19 cellular contexts compared by ENCODE assay signal in genomic region chr17:7327501-7327900, GRCh38. TPM values are rescaled to one million over a fixed set of nuclear protein-coding genes. Genes with fewer than 3 reads are reported as not detected.
A peak's percentile ranks its signal among the peaks of the same experiment; 100 is the strongest.
DNase-seq lines count a peak whose midpoint lies in the region; ATAC-seq and TF ChIP-seq lines count a peak whose summit lies in the region.
"Had no signal": no experiment of that assay in that cellular context is flagged by ENCODE, and none has a peak within 500 bp of the region (broad histone marks: within the 10 kb centered on the region; RNA-seq: fewer than 3 reads in every experiment).

No MANE protein-coding gene starts in this region.

- intact Hi-C loops in OCI-LY7 (cut with micrococcal nuclease; ENCODE audit: unreplicated experiment) (no loop called here), psoas muscle (cut with DNase I) (no loop called here)
- intact Hi-C loops in dendritic cell treated with granulocyte-macrophage colony-stimulating factor and Interleukin-4, amounts not matched to agents 40 ng/mL and 50 ng/mL, for 4 days (cut with micrococcal nuclease): no loop called here

- no peaks in the 10 kb centered on the region for H4K20me1 ChIP-seq in OCI-LY7 (ENCODE audit: insufficient read depth, low read length)

- H3K9me2 ChIP-seq in OCI-LY7 (ENCODE audit: insufficient read depth, low read length): no peaks in the 10 kb centered on the region

- peaks cover 10% of the 10 kb centered on the region for H3K36me3 Mint-ChIP-seq in activated CD8-positive, alpha-beta memory T cell treated with anti-CD3 and anti-CD28 coated beads, Interleukin-2, amount 10 ng/mL, durations not matched to agents 7 days and 5 days
- peaks cover 62% of the 10 kb centered on the region for H3K36me3 Mint-ChIP-seq in dendritic cell treated with granulocyte-macrophage colony-stimulating factor and Interleukin-4, amounts not matched to agents 40 ng/mL and 50 ng/mL, for 4 days (ENCODE audit: low read depth)

- no peaks in the 10 kb centered on the region for H3K27me3 ChIP-seq in psoas muscle (ENCODE audit: insufficient read depth in 3 of 3, low read length in 2 of 3)
- H3K27me3 ChIP-seq: brain microvascular endothelial cell, left lung, sigmoid colon had no signal

- 78 to 95% (median 80%) methylated on average over 13 to 17 of the region's 17 CpGs for WGBS in psoas muscle, 3 donors

- no peak for ATAC-seq in activated CD8-positive, alpha-beta memory T cell treated with anti-CD3 and anti-CD28 coated beads, Interleukin-2, amount 10 ng/mL, durations not matched to agents 7 days and 5 days
- ATAC-seq in psoas muscle: no peak
- no peak for ATAC-seq in GM21786 (IDR thresholded peaks at IDR 0.05; ENCODE audit: unreplicated experiment)
- ATAC-seq: left lung; naive thymus-derived CD8-positive, alpha-beta T cell had no signal

- no TSS peak for BruUV-seq in OCI-LY7 (replicated peaks; lab: Mats Ljungman, UMichigan)

- H3K4me1 ChIP-seq in OCI-LY7 (ENCODE audit: insufficient read depth, low read length, poor library complexity, severe bottlenecking) (peaks cover 37% of the 10 kb centered on the region), psoas muscle (peaks cover 12% of the 10 kb centered on the region)

- POLR2A ChIA-PET in OCI-LY7 (lab: Charles Lee): interaction anchor here (1.3 kb wide), 1 partner anchor 10 kb away, joined by 3 read pairs; no protein-coding TSS in a partner anchor

- H3K79me2 ChIP-seq in OCI-LY7 (ENCODE audit: insufficient read depth, low read depth, low read length): peaks cover 19% of the 10 kb centered on the region; the same call in 1 of the 2 replicates

- no peak overlapping the region for H3K27ac Mint-ChIP-seq in activated CD8-positive, alpha-beta memory T cell treated with anti-CD3 and anti-CD28 coated beads, Interleukin-2, amount 10 ng/mL, durations not matched to agents 7 days and 5 days
- H3K27ac Mint-ChIP-seq in dendritic cell treated with granulocyte-macrophage colony-stimulating factor and Interleukin-4, amounts not matched to agents 40 ng/mL and 50 ng/mL, for 4 days: peak overlapping the region; percentile 98

- peak overlapping the region; percentile 95 for H3K4me2 ChIP-seq in OCI-LY7 (ENCODE audit: low read length)

- H3K9me3 ChIP-seq in OCI-LY7 (ENCODE audit: low read length): no peaks in the 10 kb centered on the region
- no peaks in the 10 kb centered on the region for H3K9me3 ChIP-seq in psoas muscle
- H3K9me3 ChIP-seq: left lung, sigmoid colon had no signal

- CTCF ChIA-PET in activated CD8-positive, alpha-beta memory T cell treated with anti-CD3 and anti-CD28 coated beads, Interleukin-2, amount 10 ng/mL, durations not matched to agents 7 days and 5 days (lab: Charles Lee): interaction anchor here (0.7 to 2.6 kb wide), 3 partner anchors 9 to 22 kb away, joined by 3 to 10 read pairs (median 5); no protein-coding TSS in a partner anchor
- CTCF ChIA-PET in OCI-LY7 (lab: Charles Lee; ENCODE audit: unreplicated experiment): no interaction called here

- no peaks in the 10 kb centered on the region for H3K9me3 Mint-ChIP-seq in activated CD8-positive, alpha-beta memory T cell treated with anti-CD3 and anti-CD28 coated beads, Interleukin-2, amount 10 ng/mL, durations not matched to agents 7 days and 5 days (ENCODE audit: low read depth)
- H3K9me3 Mint-ChIP-seq in dendritic cell treated with granulocyte-macrophage colony-stimulating factor and Interleukin-4, amounts not matched to agents 40 ng/mL and 50 ng/mL, for 4 days: no peaks in the 10 kb centered on the region
- H3K9me3 Mint-ChIP-seq: naive thymus-derived CD8-positive, alpha-beta T cell had no signal

- H2AFZ ChIP-seq in OCI-LY7 (ENCODE audit: low read length): no peak overlapping the region

- H3K4me3 ChIP-seq in OCI-LY7 (ENCODE audit: low read depth, low read length, poor library complexity, severe bottlenecking) (peak overlapping the region; percentile 82), psoas muscle (peak overlapping the region; percentile 95)
- H3K4me3 ChIP-seq: sigmoid colon had no signal

- TF ChIP-seq CTCF in OCI-LY7 (conservative IDR thresholded peaks at IDR 0.05; ENCODE audit: low read length): no peak
- no peak for TF ChIP-seq CTCF in psoas muscle (IDR thresholded peaks at IDR 0.05)

- no peak overlapping the region for H3K4me3 Mint-ChIP-seq in activated CD8-positive, alpha-beta memory T cell treated with anti-CD3 and anti-CD28 coated beads, Interleukin-2, amount 10 ng/mL, durations not matched to agents 7 days and 5 days
- H3K4me3 Mint-ChIP-seq in dendritic cell treated with granulocyte-macrophage colony-stimulating factor and Interleukin-4, amounts not matched to agents 40 ng/mL and 50 ng/mL, for 4 days: no peak overlapping the region

- peaks cover 31% of the 10 kb centered on the region for H3K4me1 Mint-ChIP-seq in activated CD8-positive, alpha-beta memory T cell treated with anti-CD3 and anti-CD28 coated beads, Interleukin-2, amount 10 ng/mL, durations not matched to agents 7 days and 5 days
- peaks cover 49% of the 10 kb centered on the region for H3K4me1 Mint-ChIP-seq in dendritic cell treated with granulocyte-macrophage colony-stimulating factor and Interleukin-4, amounts not matched to agents 40 ng/mL and 50 ng/mL, for 4 days (ENCODE audit: low read depth)

- H3K36me3 ChIP-seq in OCI-LY7 (ENCODE audit: insufficient read depth, low read length) (peaks cover 44% of the 10 kb centered on the region), psoas muscle (ENCODE audit: insufficient read depth in 1 of 2, low read depth in 1 of 2) (peaks cover 3 to 46% of the 10 kb centered on the region in 2 donors)

- no peaks in the 10 kb centered on the region for H3K27me3 Mint-ChIP-seq in activated CD8-positive, alpha-beta memory T cell treated with anti-CD3 and anti-CD28 coated beads, Interleukin-2, amount 10 ng/mL, durations not matched to agents 7 days and 5 days
- no peaks in the 10 kb centered on the region for H3K27me3 Mint-ChIP-seq in dendritic cell treated with granulocyte-macrophage colony-stimulating factor and Interleukin-4, amounts not matched to agents 40 ng/mL and 50 ng/mL, for 4 days

- H3K27ac ChIP-seq in OCI-LY7 (ENCODE audit: low read depth, low read length, poor library complexity, severe bottlenecking): no peak overlapping the region
- H3K27ac ChIP-seq in psoas muscle: no peak overlapping the region
- H3K27ac ChIP-seq: brain microvascular endothelial cell, left lung had no signal

- peak; percentile 39 for DNase-seq in activated CD8-positive, alpha-beta memory T cell treated with anti-CD3 and anti-CD28 coated beads, Interleukin-2, amount 10 ng/mL, durations not matched to agents 7 days and 5 days
- DNase-seq in activated CD8-positive, alpha-beta memory T cell treated with anti-CD3 and anti-CD28 coated beads, Interleukin-2, amount 50 U/mL, for 48 hours: no peak
- DNase-seq in OCI-LY7 (ENCODE audit: low spot score): no peak
- DNase-seq in psoas muscle: no peak
- no peak for DNase-seq in GF-D8 (lab: John Stamatoyannopoulos, UW)
- DNase-seq in mucosa of gallbladder (ENCODE audit: low spot score): no peak
- DNase-seq: activated CD4-positive, alpha-beta T cell treated with anti-CD3 and anti-CD28 coated beads for 1 hour; brain microvascular endothelial cell; GOT3; hippocampal formation; left lung; NCI-H1417; NCI-H446; OCI-M1; sigmoid colon; stimulated activated naive CD4-positive, alpha-beta T cell treated with Interleukin-2 at 50 U/mL for 16 hours had no signal

RNA-seq across cellular contexts. Expression of gene NEURL4, which starts 1.6 kb away (rescaled TPM):
- total RNA-seq in activated CD8-positive, alpha-beta memory T cell treated with anti-CD3 and anti-CD28 coated beads, Interleukin-2, amount 10 ng/mL, durations not matched to agents 7 days and 5 days: 10 to 100 TPM; 43.7 to 44.8 TPM
- 30.2 and 34.7 TPM in 2 replicates for total RNA-seq in OCI-LY7 (2014; rRNA removed; shearing (Covaris generic))
- total RNA-seq in OCI-LY7 (2022): 50.2 and 66.8 TPM in 2 replicates
- total RNA-seq in psoas muscle: 10 to 100 TPM; 24.0 to 53.8 (median 32.6) TPM
- polyA plus RNA-seq in psoas muscle: 10 to 100 TPM; 20.7 to 38.7 (median 22.9) TPM
- total RNA-seq in mucosa of gallbladder: 50.3 TPM

RNA-seq across cellular contexts. Expression of gene ACAP1, which starts 8.8 kb away (rescaled TPM):
- 100 to 1,000 TPM; 594 to 712 TPM for total RNA-seq in activated CD8-positive, alpha-beta memory T cell treated with anti-CD3 and anti-CD28 coated beads, Interleukin-2, amount 10 ng/mL, durations not matched to agents 7 days and 5 days
- total RNA-seq in OCI-LY7 (2014; rRNA removed; shearing (Covaris generic)): 113 and 117 TPM in 2 replicates
- total RNA-seq in OCI-LY7 (2022) (256 and 259 TPM in 2 replicates), psoas muscle (10 to 100 TPM; 12.2 to 20.7 (median 15.7) TPM), mucosa of gallbladder (24.2 TPM)
- 10 to 100 TPM in 1 of 3 donors, 1 to 10 TPM in 2; 1.9 to 11.9 (median 2.4) TPM for polyA plus RNA-seq in psoas muscle

RNA-seq across cellular contexts. Expression of gene GPS2, which starts 12.3 kb away (rescaled TPM):
- 10 to 100 TPM; 83.7 to 85.1 TPM for total RNA-seq in activated CD8-positive, alpha-beta memory T cell treated with anti-CD3 and anti-CD28 coated beads, Interleukin-2, amount 10 ng/mL, durations not matched to agents 7 days and 5 days
- 70.4 and 70.5 TPM in 2 replicates for total RNA-seq in OCI-LY7 (2014; rRNA removed; shearing (Covaris generic))
- 75.0 and 80.8 TPM in 2 replicates for total RNA-seq in OCI-LY7 (2022)
- total RNA-seq in psoas muscle: 100 to 1,000 TPM in 1 of 4 donors, 10 to 100 TPM in 3; 71.8 to 101 (median 82.5) TPM
- polyA plus RNA-seq in psoas muscle: 100 to 1,000 TPM; 139 to 197 (median 146) TPM
- 71.8 TPM for total RNA-seq in mucosa of gallbladder

RNA-seq across cellular contexts. Expression of gene EIF5A, which starts 20.1 kb away (rescaled TPM):
- 100 to 1,000 TPM; 575 to 853 TPM for total RNA-seq in activated CD8-positive, alpha-beta memory T cell treated with anti-CD3 and anti-CD28 coated beads, Interleukin-2, amount 10 ng/mL, durations not matched to agents 7 days and 5 days
- 491 and 519 TPM in 2 replicates for total RNA-seq in OCI-LY7 (2014; rRNA removed; shearing (Covaris generic))
- total RNA-seq in OCI-LY7 (2022): 692 and 803 TPM in 2 replicates
- 100 to 1,000 TPM; 293 to 730 (median 567) TPM for total RNA-seq in psoas muscle
- polyA plus RNA-seq in psoas muscle: 1,000 to 10,000 TPM in 1 of 3 donors, 100 to 1,000 TPM in 2; 468 to 1,107 (median 518) TPM
- total RNA-seq in mucosa of gallbladder: 233 TPM

RNA-seq across cellular contexts. Expression of gene KCTD11, which starts 24.5 kb away (rescaled TPM):
- total RNA-seq in activated CD8-positive, alpha-beta memory T cell treated with anti-CD3 and anti-CD28 coated beads, Interleukin-2, amount 10 ng/mL, durations not matched to agents 7 days and 5 days: 1 to 10 TPM; 6.0 to 6.1 TPM
- total RNA-seq in OCI-LY7 (2014; rRNA removed; shearing (Covaris generic)): 4.1 and 6.0 TPM in 2 replicates
- total RNA-seq in OCI-LY7 (2022): 7.6 and 8.6 TPM in 2 replicates
- 1 to 10 TPM; 4.5 to 5.2 (median 5.1) TPM for total RNA-seq in psoas muscle
- polyA plus RNA-seq in psoas muscle: 10 to 100 TPM in 1 of 3 donors, 1 to 10 TPM in 2; 2.9 to 13.2 (median 9.9) TPM
- total RNA-seq in mucosa of gallbladder: 15.3 TPM
